1 cellular context compared by ENCODE assay signal in genomic region chr17:64998436-64999190, GRCh38.
TF ChIP-seq lines count a peak whose summit lies in the region.

No MANE protein-coding gene starts in this region.

TF ChIP-seq in GM23338, 12 proteins besides CTCF, POLR2A, EP300 and RAD21 (continued from another document):
- TF ChIP-seq POLR2AphosphoS5 (IDR thresholded peaks at IDR 0.05; ENCODE audit: low read depth) (no peak), EZH2 (IDR thresholded peaks at IDR 0.05; ENCODE audit: low read depth, unreplicated experiment) (no peak), REST (IDR thresholded peaks at IDR 0.05; ENCODE audit: unreplicated experiment) (no peak), NANOG (IDR thresholded peaks at IDR 0.05; ENCODE audit: borderline replicate concordance) (no peak), ZNF462 (CRISPR knock-in tag; IDR thresholded peaks at IDR 0.05) (no peak), ZNF114 (CRISPR knock-in tag; IDR thresholded peaks at IDR 0.05) (no peak)
